Comparison of ENCODE assay signal across 11 cellular contexts in the genomic region with DNA sequence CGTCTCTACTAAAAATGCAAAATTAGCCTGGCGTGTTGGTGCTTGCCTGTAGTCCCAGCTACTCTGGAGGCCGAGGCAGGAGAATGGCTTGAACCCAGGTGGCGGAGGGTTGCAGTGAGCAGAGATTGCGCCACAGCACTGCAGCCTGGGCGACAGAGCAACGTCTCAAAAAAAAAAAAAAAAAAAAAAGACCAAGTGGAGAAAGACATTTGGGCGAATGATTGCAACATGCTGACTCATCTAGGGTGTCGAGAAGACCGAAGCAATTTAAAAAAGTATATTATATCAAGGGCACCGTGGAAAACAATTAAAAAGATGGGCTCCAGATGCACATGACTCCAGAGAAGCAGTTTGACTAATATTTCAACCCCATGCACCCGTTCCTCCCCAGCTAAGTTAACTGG. TPM values are rescaled to one million over a fixed set of nuclear protein-coding genes. Genes with fewer than 3 reads are reported as not detected.
DNase-seq lines count a peak whose midpoint lies in the region; ATAC-seq and TF ChIP-seq lines count a peak whose summit lies in the region.
"Had no signal": no experiment of that assay in that cellular context is flagged by ENCODE, and none has a peak within 500 bp of the region (broad histone marks: within the 10 kb centered on the region; RNA-seq: fewer than 3 reads in every experiment).

No MANE protein-coding gene starts in this region.

- no peak for DNase-seq in SK-N-SH
- peak; percentile 58 for DNase-seq in astrocyte of the spinal cord (ENCODE audit: low read depth, low spot score)
- peak in 1 of 2 donors; percentile 46 for DNase-seq in left lung
- no peak for DNase-seq in stimulated activated CD4-positive, alpha-beta T cell treated with anti-CD3 and anti-CD28 coated beads, Interleukin-4, amount 100 ng/mL, for 4 hours
- no peak for DNase-seq in OCI-M2 (lab: John Stamatoyannopoulos, UW; ENCODE audit: unreplicated experiment)
- DNase-seq in endodermal cell = no peak
- DNase-seq: activated CD8-positive, alpha-beta T cell treated with anti-CD3 and anti-CD28 coated beads, Interleukin-2, amount 10 ng/mL, durations not matched to agents 7 days and 5 days; mesendoderm; NCI-H510A had no signal

- H3K36me3 Mint-ChIP-seq in endodermal cell (ENCODE audit: low read depth) = no peaks in the 10 kb centered on the region

- H3K4me2 ChIP-seq in SK-N-SH = peak overlapping the region; percentile 34

- peak overlapping the region; percentile 8; the same call in 1 of the 2 replicates for H2AFZ ChIP-seq in SK-N-SH (ENCODE audit: low read depth)

- H3K9me2 ChIP-seq in SK-N-SH = no peaks in the 10 kb centered on the region

- peaks cover 9% of the 10 kb centered on the region for H3F3A ChIP-seq in SK-N-SH (replicated peaks; ENCODE audit: insufficient read depth)

- no peaks in the 10 kb centered on the region for H3K79me2 ChIP-seq in SK-N-SH (ENCODE audit: insufficient read depth)

- H3K4me1 ChIP-seq in SK-N-SH (ENCODE audit: control insufficient read depth in 1 of 2, insufficient read depth in 2 of 2, low read depth in 1 of 2, low read length in 1 of 2) (0 out of 4 replicates have a peak, but pooled peaks cover 0 to 5% of the 10 kb centered on the region in 2 experiments), left lung (peaks cover 0 to 22% of the 10 kb centered on the region in 2 donors), endodermal cell (ENCODE audit: control insufficient read depth, insufficient read depth, low read length) (no peaks in the 10 kb centered on the region)

- H3K9me3 Mint-ChIP-seq in endodermal cell = no peaks in the 10 kb centered on the region

- H3K4me3 ChIP-seq in SK-N-SH (ENCODE audit: low read depth in 2 of 2, low read length in 1 of 2) = no peak overlapping the region
- H3K4me3 ChIP-seq in astrocyte of the spinal cord (ENCODE audit: low read depth, low read length) = no peak overlapping the region
- no peak overlapping the region for H3K4me3 ChIP-seq in left lung
- no peak overlapping the region for H3K4me3 ChIP-seq in endodermal cell (ENCODE audit: low read length)

- H3K4me1 Mint-ChIP-seq in endodermal cell = no peaks in the 10 kb centered on the region

- no peaks in the 10 kb centered on the region for H4K20me1 ChIP-seq in SK-N-SH (ENCODE audit: insufficient read depth)

- no peak overlapping the region for H3K9ac ChIP-seq in SK-N-SH
- no peak overlapping the region for H3K9ac ChIP-seq in endodermal cell (ENCODE audit: extremely low read depth, low read length, poor library complexity, severe bottlenecking)

- H3K4me3 Mint-ChIP-seq in endodermal cell = no peak overlapping the region
- H3K4me3 Mint-ChIP-seq: activated CD8-positive, alpha-beta T cell treated with anti-CD3 and anti-CD28 coated beads, Interleukin-2, amount 10 ng/mL, durations not matched to agents 7 days and 5 days had no signal

- H3K9me3 ChIP-seq in SK-N-SH (no peaks in the 10 kb centered on the region), left lung (no peaks in the 10 kb centered on the region), endodermal cell (ENCODE audit: control insufficient read depth, low read length) (no peaks in the 10 kb centered on the region)

- peaks cover 15% of the 10 kb centered on the region for H3K27me3 Mint-ChIP-seq in endodermal cell (ENCODE audit: insufficient read depth)

- CTCF ChIA-PET in SK-N-SH (lab: Yijun Ruan, JAX) = interaction anchor here (1.0 kb wide), 1 partner anchor 15 kb away, joined by 3 read pairs; no protein-coding TSS in a partner anchor

- no peaks in the 10 kb centered on the region; the same call in 1 of the 2 replicates for H3K27me3 ChIP-seq in SK-N-SH (ENCODE audit: insufficient read depth)
- no peaks in the 10 kb centered on the region for H3K27me3 ChIP-seq in left lung
- H3K27me3 ChIP-seq in endodermal cell (ENCODE audit: control insufficient read depth, insufficient read depth, low read length, poor library complexity, severe bottlenecking) = peaks cover 6% of the 10 kb centered on the region

- no peak for TF ChIP-seq RAD21 in SK-N-SH (IDR thresholded peaks at IDR 0.05; ENCODE audit: low read length)

- POLR2A ChIA-PET in SK-N-SH (lab: Yijun Ruan, JAX) = no interaction called here

- intact Hi-C loops in left lung (cut with DNase I) = no loop called here

- no peaks in the 10 kb centered on the region for H3K36me3 ChIP-seq in SK-N-SH (replicated peaks in 1 of 2; ENCODE audit: control insufficient read depth in 1 of 2, insufficient read depth in 2 of 2, low read length in 1 of 2)
- H3K36me3 ChIP-seq in left lung = peaks cover 0 to 11% of the 10 kb centered on the region in 2 donors
- H3K36me3 ChIP-seq in endodermal cell (ENCODE audit: control insufficient read depth, insufficient read depth, low read length) = no peaks in the 10 kb centered on the region

- no peak overlapping the region for H3K27ac Mint-ChIP-seq in endodermal cell
- H3K27ac Mint-ChIP-seq: activated CD8-positive, alpha-beta T cell treated with anti-CD3 and anti-CD28 coated beads, Interleukin-2, amount 10 ng/mL, durations not matched to agents 7 days and 5 days had no signal

- no peak for TF ChIP-seq EP300 in SK-N-SH (IDR thresholded peaks at IDR 0.05; ENCODE audit: borderline replicate concordance in 1 of 2, low read depth in 1 of 2, low read length in 1 of 2)

- in situ Hi-C loops in astrocyte of the spinal cord (cut with HindIII; ENCODE audit: low sequenced_read_pairs) = no loop called here

- 21% methylated on average over 12 of the region's 12 CpGs for WGBS in SK-N-SH (ENCODE audit: low lambda C conversion rate)
- WGBS in endodermal cell (ENCODE audit: insufficient coverage in 1 of 2, insufficient read length in 1 of 2), 2 experiments = 90% methylated on average over 12 of the region's 12 CpGs

- TF ChIP-seq CTCF in SK-N-SH (IDR thresholded peaks at IDR 0.05) (no peak), astrocyte of the spinal cord (IDR thresholded peaks at IDR 0.05; ENCODE audit: low read depth, low read length) (no peak), left lung (IDR thresholded peaks at IDR 0.05) (no peak), endodermal cell (conservative IDR thresholded peaks at IDR 0.05) (no peak)

- H3K27ac ChIP-seq in SK-N-SH (ENCODE audit: low read depth in 2 of 2, low read length in 1 of 2) (no peak overlapping the region), left lung (peak overlapping the region in 1 of 2 donors; percentile 33), endodermal cell (ENCODE audit: low read depth, low read length) (no peak overlapping the region)

- no peak; the same call in 2 of the 3 replicates for ATAC-seq in SK-N-SH treated with all-trans-retinoic acid at 6 μM for 48 hours
- peak; percentile 40 for ATAC-seq in left lung
- no peak for ATAC-seq in GM21737 (IDR thresholded peaks at IDR 0.05; ENCODE audit: unreplicated experiment)
- ATAC-seq: activated CD8-positive, alpha-beta T cell treated with anti-CD3 and anti-CD28 coated beads, Interleukin-2, amount 10 ng/mL, durations not matched to agents 7 days and 5 days had no signal

TF ChIP-seq in SK-N-SH, 30 proteins besides CTCF, POLR2A, EP300 and RAD21:
- TF ChIP-seq FOXJ3 (CRISPR knock-in tag; IDR thresholded peaks at IDR 0.05) = no peak
- TF ChIP-seq NFIC (IDR thresholded peaks at IDR 0.05; ENCODE audit: borderline replicate concordance) = no peak
- TF ChIP-seq MAX (IDR thresholded peaks at IDR 0.05; ENCODE audit: low read depth) = no peak
- TF ChIP-seq, protein P1, sequence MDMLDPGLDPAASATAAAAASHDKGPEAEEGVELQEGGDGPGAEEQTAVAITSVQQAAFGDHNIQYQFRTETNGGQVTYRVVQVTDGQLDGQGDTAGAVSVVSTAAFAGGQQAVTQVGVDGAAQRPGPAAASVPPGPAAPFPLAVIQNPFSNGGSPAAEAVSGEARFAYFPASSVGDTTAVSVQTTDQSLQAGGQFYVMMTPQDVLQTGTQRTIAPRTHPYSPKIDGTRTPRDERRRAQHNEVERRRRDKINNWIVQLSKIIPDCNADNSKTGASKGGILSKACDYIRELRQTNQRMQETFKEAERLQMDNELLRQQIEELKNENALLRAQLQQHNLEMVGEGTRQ (IDR thresholded peaks at IDR 0.05; ENCODE audit: borderline replicate concordance, low read depth, low read length) = no peak
- TF ChIP-seq RCOR1 (IDR thresholded peaks at IDR 0.05; ENCODE audit: low read length) = no peak
- no peak for TF ChIP-seq MXI1 (IDR thresholded peaks at IDR 0.05; ENCODE audit: low read depth, low read length)

TF ChIP-seq in SK-N-SH treated with all-trans-retinoic acid at 6 μM for 48 hours, 23 proteins besides CTCF, POLR2A, EP300 and RAD21 (continues in another document):
- TF ChIP-seq SNAI2 (CRISPR knock-in tag; IDR thresholded peaks at IDR 0.05) (no peak), RARB (CRISPR knock-in tag; IDR thresholded peaks at IDR 0.05) (no peak), PPARA (CRISPR knock-in tag; IDR thresholded peaks at IDR 0.05; ENCODE audit: borderline replicate concordance) (no peak), ZFP3 (CRISPR knock-in tag; IDR thresholded peaks at IDR 0.05) (no peak), ESRRG (CRISPR knock-in tag; IDR thresholded peaks at IDR 0.05) (no peak), ZFP30 (CRISPR knock-in tag; IDR thresholded peaks at IDR 0.05) (no peak), ISL1 (CRISPR knock-in tag; IDR thresholded peaks at IDR 0.05) (no peak)
- TF ChIP-seq, protein P2, sequence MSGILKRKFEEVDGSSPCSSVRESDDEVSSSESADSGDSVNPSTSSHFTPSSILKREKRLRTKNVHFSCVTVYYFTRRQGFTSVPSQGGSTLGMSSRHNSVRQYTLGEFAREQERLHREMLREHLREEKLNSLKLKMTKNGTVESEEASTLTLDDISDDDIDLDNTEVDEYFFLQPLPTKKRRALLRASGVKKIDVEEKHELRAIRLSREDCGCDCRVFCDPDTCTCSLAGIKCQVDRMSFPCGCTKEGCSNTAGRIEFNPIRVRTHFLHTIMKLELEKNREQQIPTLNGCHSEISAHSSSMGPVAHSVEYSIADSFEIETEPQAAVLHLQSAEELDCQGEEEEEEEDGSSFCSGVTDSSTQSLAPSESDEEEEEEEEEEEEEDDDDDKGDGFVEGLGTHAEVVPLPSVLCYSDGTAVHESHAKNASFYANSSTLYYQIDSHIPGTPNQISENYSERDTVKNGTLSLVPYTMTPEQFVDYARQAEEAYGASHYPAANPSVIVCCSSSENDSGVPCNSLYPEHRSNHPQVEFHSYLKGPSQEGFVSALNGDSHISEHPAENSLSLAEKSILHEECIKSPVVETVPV (CRISPR knock-in tag; IDR thresholded peaks at IDR 0.05) = no peak

RNA-seq across cellular contexts. Expression of gene KLF4, which starts 9.2 kb away (rescaled TPM):
- 5.3 and 7.2 TPM in 2 replicates for polyA plus RNA-seq in SK-N-SH (2012; rRNA removed)
- 3.6 and 6.1 TPM in 2 replicates for polyA plus RNA-seq in SK-N-SH (2012; cell fraction: cytosol; rRNA removed)
- polyA plus RNA-seq in SK-N-SH (2012; cell fraction: nucleus; rRNA removed) = 23.5 and 34.4 TPM in 2 replicates
- total RNA-seq in left lung (10 to 100 TPM; 45.9 to 62.2 TPM), endodermal cell (1 to 10 TPM; 1.9 to 2.6 TPM)
- 1.9 TPM for polyA plus RNA-seq in endodermal cell (2013, experiment 1 of 2)
- polyA plus RNA-seq in endodermal cell (2013, experiment 2 of 2) = 1.4 TPM

Comparison
In these comparisons a context has a peak if more than half of its experiments do, and no peak if none do; other contexts are left out.
1. RNA of gene KLF4, which starts 9.2 kb away (total RNA-seq): 45.9 to 62.2 TPM in left lung; 1.9 to 2.6 TPM in endodermal cell; every median in the first group is over 10 times any median in the second.